In the genomic region with DNA sequence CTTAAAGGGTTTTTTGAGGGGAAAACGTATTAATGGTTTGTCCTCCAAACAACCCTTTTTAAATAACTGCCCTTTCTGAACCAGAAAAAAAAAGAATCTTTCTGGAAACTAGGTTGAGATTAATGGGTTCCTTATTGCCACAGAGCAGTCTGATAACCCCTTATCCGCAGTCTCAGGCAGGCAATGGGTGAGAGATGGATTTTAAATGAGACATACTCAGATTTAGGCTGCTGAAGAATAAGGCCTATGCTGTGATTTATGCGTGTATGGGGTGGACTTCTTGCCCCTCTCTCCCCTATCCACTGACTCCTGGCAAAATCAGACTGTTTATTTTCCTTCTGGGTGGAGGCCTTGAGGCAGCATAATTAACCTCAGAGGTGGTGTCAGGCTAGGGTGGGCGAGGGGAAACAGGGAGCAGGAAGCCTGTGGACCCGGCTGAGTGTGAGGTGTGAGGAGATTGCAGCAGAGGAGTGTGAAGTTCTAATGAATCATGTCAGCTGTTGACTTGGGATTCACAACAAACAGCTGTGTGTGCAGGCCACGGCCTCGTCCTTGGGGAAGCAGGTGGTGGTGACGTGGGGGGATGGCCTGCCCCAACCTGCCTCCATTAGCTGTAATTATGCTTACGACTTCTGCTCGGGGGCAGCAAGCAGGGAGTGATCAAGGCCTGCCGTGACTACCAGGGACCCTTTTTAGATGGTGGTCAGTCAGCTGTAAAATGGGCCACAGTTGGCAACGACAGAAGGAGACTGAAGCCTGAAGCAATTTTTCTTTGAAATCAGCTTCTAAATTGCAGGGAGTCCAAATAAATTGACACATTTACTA, we compare ENCODE assay signal across 11 cellular contexts.
DNase-seq lines count a peak whose midpoint lies in the region; ATAC-seq and TF ChIP-seq lines count a peak whose summit lies in the region.
"Had no signal": no experiment of that assay in that cellular context is flagged by ENCODE, and none has a peak within 500 bp of the region (broad histone marks: within the 10 kb centered on the region; RNA-seq: fewer than 3 reads in every experiment).

No MANE protein-coding gene starts in this region.

- peak overlapping the region; percentile 36 for H3K27ac Mint-ChIP-seq in Calu3 (ENCODE audit: unreplicated experiment)
- H3K27ac Mint-ChIP-seq: stimulated activated memory B cell treated with anti-CD40 and anti-IgM and Interleukin-4, amounts not matched to agents 10 μg/mL and 1 μg/mL and 100 μg/mL, for 72 hours had no signal

- no peaks in the 10 kb centered on the region for H3K36me3 Mint-ChIP-seq in Calu3 (ENCODE audit: insufficient read depth, unreplicated experiment)

- no peak overlapping the region for H3K4me3 Mint-ChIP-seq in Calu3 (ENCODE audit: low read depth, unreplicated experiment)
- H3K4me3 Mint-ChIP-seq: stimulated activated memory B cell treated with anti-CD40 and anti-IgM and Interleukin-4, amounts not matched to agents 10 μg/mL and 1 μg/mL and 100 μg/mL, for 72 hours had no signal

- ATAC-seq in GM18867 (IDR thresholded peaks at IDR 0.05; ENCODE audit: unreplicated experiment): no peak

- no peaks in the 10 kb centered on the region for H3K9me3 Mint-ChIP-seq in Calu3 (ENCODE audit: low read depth, unreplicated experiment)
- H3K9me3 Mint-ChIP-seq: stimulated activated memory B cell treated with anti-CD40 and anti-IgM and Interleukin-4, amounts not matched to agents 10 μg/mL and 1 μg/mL and 100 μg/mL, for 72 hours had no signal

- no TSS peak for BruUV-seq in Calu3 (replicated peaks; lab: Mats Ljungman, UMichigan)

- CTCF ChIA-PET in Calu3 (lab: Charles Lee): interaction anchor here (0.5 kb wide), 1 partner anchor 847 kb away, joined by 5 read pairs; no protein-coding TSS in a partner anchor

- peaks cover 8% of the 10 kb centered on the region for H3K4me1 Mint-ChIP-seq in Calu3 (ENCODE audit: low read depth, unreplicated experiment)
- H3K4me1 Mint-ChIP-seq: stimulated activated memory B cell treated with anti-CD40 and anti-IgM and Interleukin-4, amounts not matched to agents 10 μg/mL and 1 μg/mL and 100 μg/mL, for 72 hours had no signal

- no peak for TF ChIP-seq CTCF in Calu3 (IDR thresholded peaks at IDR 0.05; ENCODE audit: unreplicated experiment)

- no peak for DNase-seq in Calu3
- DNase-seq in NCI-H1417 treated with DMSO at 0.1 percent for 48 hours (lab: John Stamatoyannopoulos, UW): peak; percentile 66
- peak; percentile 89 for DNase-seq in NCI-H748 treated with DMSO at 0.1 percent for 48 hours (lab: John Stamatoyannopoulos, UW)
- peak; percentile 85 for DNase-seq in left kidney (ENCODE audit: low read depth, low spot score)
- no peak for DNase-seq in stimulated activated CD4-positive, alpha-beta T cell treated with anti-CD3 and anti-CD28 coated beads, Interleukin-4, amount 100 ng/mL, for 1 hour
- DNase-seq in NOMO-1 treated with dmso at 0.1 percent for 144 hours (lab: John Stamatoyannopoulos, UW; ENCODE audit: unreplicated experiment): no peak
- DNase-seq in GF-D8 (lab: John Stamatoyannopoulos, UW): no peak
- DNase-seq: colonic mucosa, foreskin melanocyte had no signal

- intact Hi-C loops in Calu3 (cut with micrococcal nuclease; ENCODE audit: unreplicated experiment): no loop called here

- no peaks in the 10 kb centered on the region for H3K27me3 Mint-ChIP-seq in Calu3 (ENCODE audit: unreplicated experiment)
- H3K27me3 Mint-ChIP-seq: stimulated activated memory B cell treated with anti-CD40 and anti-IgM and Interleukin-4, amounts not matched to agents 10 μg/mL and 1 μg/mL and 100 μg/mL, for 72 hours had no signal

Comparison
In these comparisons a context has a peak if more than half of its experiments do, and no peak if none do; other contexts are left out.
1. DNase-seq: peak in NCI-H1417 treated with DMSO at 0.1 percent for 48 hours (single experiment), NCI-H748 treated with DMSO at 0.1 percent for 48 hours (single experiment) and left kidney (single experiment); none in Calu3 (single experiment), stimulated activated CD4-positive, alpha-beta T cell treated with anti-CD3 and anti-CD28 coated beads, Interleukin-4, amount 100 ng/mL, for 1 hour (single experiment), NOMO-1 treated with dmso at 0.1 percent for 144 hours (single experiment) and GF-D8 (single experiment).